Comparison of ENCODE assay signal across 3 cellular contexts in the genomic region with DNA sequence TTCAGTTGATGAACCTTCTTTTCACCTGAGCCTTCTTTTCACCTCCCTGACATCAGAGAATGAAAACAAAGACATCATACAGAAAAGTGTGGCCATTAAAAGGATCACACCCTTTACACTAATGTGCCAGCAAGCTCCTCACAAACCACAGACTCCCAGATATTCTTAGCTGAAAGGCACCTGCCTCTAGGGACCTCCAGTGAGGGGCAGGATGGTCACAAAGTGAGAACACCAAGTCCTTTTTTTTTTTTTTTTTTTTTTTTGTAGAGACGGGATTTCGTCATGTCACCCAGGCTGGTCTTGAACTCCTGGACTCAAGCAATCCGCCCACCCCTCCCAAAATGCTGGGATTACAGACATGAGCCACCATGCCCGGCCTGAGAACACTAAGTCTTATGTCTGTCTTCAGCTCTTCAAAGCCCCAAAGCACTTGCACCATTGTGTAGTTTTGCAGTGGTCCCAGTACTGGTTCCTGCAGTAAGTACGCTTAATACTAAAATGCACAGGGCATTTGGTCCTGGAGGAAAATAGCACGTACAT.
A peak's percentile ranks its signal among the peaks of the same experiment; 100 is the strongest.
TF ChIP-seq lines count a peak whose summit lies in the region.

No MANE protein-coding gene starts in this region.

TF ChIP-seq in GM23338, 12 proteins besides CTCF, POLR2A, EP300 and RAD21 (continues in another document):
- TF ChIP-seq, protein P1, sequence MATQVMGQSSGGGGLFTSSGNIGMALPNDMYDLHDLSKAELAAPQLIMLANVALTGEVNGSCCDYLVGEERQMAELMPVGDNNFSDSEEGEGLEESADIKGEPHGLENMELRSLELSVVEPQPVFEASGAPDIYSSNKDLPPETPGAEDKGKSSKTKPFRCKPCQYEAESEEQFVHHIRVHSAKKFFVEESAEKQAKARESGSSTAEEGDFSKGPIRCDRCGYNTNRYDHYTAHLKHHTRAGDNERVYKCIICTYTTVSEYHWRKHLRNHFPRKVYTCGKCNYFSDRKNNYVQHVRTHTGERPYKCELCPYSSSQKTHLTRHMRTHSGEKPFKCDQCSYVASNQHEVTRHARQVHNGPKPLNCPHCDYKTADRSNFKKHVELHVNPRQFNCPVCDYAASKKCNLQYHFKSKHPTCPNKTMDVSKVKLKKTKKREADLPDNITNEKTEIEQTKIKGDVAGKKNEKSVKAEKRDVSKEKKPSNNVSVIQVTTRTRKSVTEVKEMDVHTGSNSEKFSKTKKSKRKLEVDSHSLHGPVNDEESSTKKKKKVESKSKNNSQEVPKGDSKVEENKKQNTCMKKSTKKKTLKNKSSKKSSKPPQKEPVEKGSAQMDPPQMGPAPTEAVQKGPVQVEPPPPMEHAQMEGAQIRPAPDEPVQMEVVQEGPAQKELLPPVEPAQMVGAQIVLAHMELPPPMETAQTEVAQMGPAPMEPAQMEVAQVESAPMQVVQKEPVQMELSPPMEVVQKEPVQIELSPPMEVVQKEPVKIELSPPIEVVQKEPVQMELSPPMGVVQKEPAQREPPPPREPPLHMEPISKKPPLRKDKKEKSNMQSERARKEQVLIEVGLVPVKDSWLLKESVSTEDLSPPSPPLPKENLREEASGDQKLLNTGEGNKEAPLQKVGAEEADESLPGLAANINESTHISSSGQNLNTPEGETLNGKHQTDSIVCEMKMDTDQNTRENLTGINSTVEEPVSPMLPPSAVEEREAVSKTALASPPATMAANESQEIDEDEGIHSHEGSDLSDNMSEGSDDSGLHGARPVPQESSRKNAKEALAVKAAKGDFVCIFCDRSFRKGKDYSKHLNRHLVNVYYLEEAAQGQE (IDR thresholded peaks at IDR 0.05; ENCODE audit: unreplicated experiment), result no peak
- no peak for TF ChIP-seq POLR2AphosphoS5 (IDR thresholded peaks at IDR 0.05; ENCODE audit: low read depth)

TF ChIP-seq in HEK293, 187 proteins besides CTCF, POLR2A, EP300 and RAD21:
- TF ChIP-seq, protein P2, sequence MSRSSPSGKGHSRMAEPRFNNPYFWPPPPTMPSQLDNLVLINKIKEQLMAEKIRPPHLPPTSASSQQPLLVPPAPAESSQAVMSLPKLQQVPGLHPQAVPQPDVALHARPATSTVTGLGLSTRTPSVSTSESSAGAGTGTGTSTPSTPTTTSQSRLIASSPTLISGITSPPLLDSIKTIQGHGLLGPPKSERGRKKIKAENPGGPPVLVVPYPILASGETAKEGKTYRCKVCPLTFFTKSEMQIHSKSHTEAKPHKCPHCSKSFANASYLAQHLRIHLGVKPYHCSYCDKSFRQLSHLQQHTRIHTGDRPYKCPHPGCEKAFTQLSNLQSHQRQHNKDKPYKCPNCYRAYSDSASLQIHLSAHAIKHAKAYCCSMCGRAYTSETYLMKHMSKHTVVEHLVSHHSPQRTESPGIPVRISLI (tag by site-specific recombination; IDR thresholded peaks at IDR 0.05), result peak; percentile 68; the same call in 1 of the 2 replicates
- TF ChIP-seq OVOL3 (tag by site-specific recombination; IDR thresholded peaks at IDR 0.05), result no peak
- no peak for TF ChIP-seq MZF1 (tag by site-specific recombination; IDR thresholded peaks at IDR 0.05; ENCODE audit: borderline replicate concordance)

TF ChIP-seq in K562, 482 proteins besides CTCF, POLR2A, EP300 and RAD21:
- TF ChIP-seq, protein P3, sequence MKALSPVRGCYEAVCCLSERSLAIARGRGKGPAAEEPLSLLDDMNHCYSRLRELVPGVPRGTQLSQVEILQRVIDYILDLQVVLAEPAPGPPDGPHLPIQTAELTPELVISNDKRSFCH (CRISPR knock-in tag; IDR thresholded peaks at IDR 0.05), result no peak
- TF ChIP-seq, protein P3 (tag; IDR thresholded peaks at IDR 0.05), result no peak
- TF ChIP-seq ZNF316 (IDR thresholded peaks at IDR 0.05) (no peak), CEBPB (tag; IDR thresholded peaks at IDR 0.05) (0 out of 2 replicates have a peak, but pooled peaks have one; percentile 16)
